ENCODE assay signal across 1 cellular context in genomic region chr10:63241898-63242297, GRCh38.
TF ChIP-seq lines count a peak whose summit lies in the region.

No MANE protein-coding gene starts in this region.

TF ChIP-seq in GM12878, 131 proteins besides CTCF, POLR2A, EP300 and RAD21:
- TF ChIP-seq, protein P1, sequence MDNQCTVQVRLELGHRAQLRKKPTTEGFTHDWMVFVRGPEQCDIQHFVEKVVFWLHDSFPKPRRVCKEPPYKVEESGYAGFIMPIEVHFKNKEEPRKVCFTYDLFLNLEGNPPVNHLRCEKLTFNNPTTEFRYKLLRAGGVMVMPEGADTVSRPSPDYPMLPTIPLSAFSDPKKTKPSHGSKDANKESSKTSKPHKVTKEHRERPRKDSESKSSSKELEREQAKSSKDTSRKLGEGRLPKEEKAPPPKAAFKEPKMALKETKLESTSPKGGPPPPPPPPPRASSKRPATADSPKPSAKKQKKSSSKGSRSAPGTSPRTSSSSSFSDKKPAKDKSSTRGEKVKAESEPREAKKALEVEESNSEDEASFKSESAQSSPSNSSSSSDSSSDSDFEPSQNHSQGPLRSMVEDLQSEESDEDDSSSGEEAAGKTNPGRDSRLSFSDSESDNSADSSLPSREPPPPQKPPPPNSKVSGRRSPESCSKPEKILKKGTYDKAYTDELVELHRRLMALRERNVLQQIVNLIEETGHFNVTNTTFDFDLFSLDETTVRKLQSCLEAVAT (IDR thresholded peaks at IDR 0.05), result no peak
- TF ChIP-seq TAF1 (IDR thresholded peaks at IDR 0.05; ENCODE audit: borderline replicate concordance, low read depth, low read length) (no peak), WRNIP1 (IDR thresholded peaks at IDR 0.05; ENCODE audit: borderline replicate concordance, low read depth, low read length) (no peak), HDGF (IDR thresholded peaks at IDR 0.05) (no peak), IKZF1 (conservative IDR thresholded peaks at IDR 0.05) (peak; percentile 38; the same call in 1 of the 2 replicates), EZH2 (IDR thresholded peaks at IDR 0.05; ENCODE audit: borderline replicate concordance, control insufficient read depth, low read depth, low read length) (no peak), ZNF24 (IDR thresholded peaks at IDR 0.05) (no peak), FOXM1 (IDR thresholded peaks at IDR 0.05; ENCODE audit: low read depth, low read length) (0 out of 2 replicates have a peak, but pooled peaks have one; percentile 16), MAX (IDR thresholded peaks at IDR 0.05; ENCODE audit: low read depth, low read length) (no peak), SMAD5 (IDR thresholded peaks at IDR 0.05; ENCODE audit: low read depth) (no peak), NFIC (IDR thresholded peaks at IDR 0.05; ENCODE audit: low read depth, low read length) (peak; percentile 67), BHLHE40 (IDR thresholded peaks at IDR 0.05; ENCODE audit: borderline replicate concordance in 1 of 2, low read depth in 2 of 2, low read length in 1 of 2) (no peak), SMAD1 (IDR thresholded peaks at IDR 0.05; ENCODE audit: low read depth, partially characterized antibody) (no peak), ETV6 (conservative IDR thresholded peaks at IDR 0.05 in 1 of 2, IDR thresholded peaks at IDR 0.05 in 1 of 2; ENCODE audit: borderline replicate concordance in 1 of 2, low read depth in 1 of 2) (peak in 1 of 2 experiments; percentile 88; a peak in 2 of 4 replicates), SMC3 (IDR thresholded peaks at IDR 0.05; ENCODE audit: borderline replicate concordance, low read length) (no peak), KDM1A (IDR thresholded peaks at IDR 0.05; ENCODE audit: borderline replicate concordance) (no peak), E2F8 (IDR thresholded peaks at IDR 0.05; ENCODE audit: low read depth, partially characterized antibody) (no peak), MXI1 (IDR thresholded peaks at IDR 0.05; ENCODE audit: low read depth, low read length) (no peak), HDAC6 (IDR thresholded peaks at IDR 0.05; ENCODE audit: unreplicated experiment) (no peak), BCLAF1 (IDR thresholded peaks at IDR 0.05) (no peak), CHD4 (IDR thresholded peaks at IDR 0.05) (no peak), EGR1 (IDR thresholded peaks at IDR 0.05; ENCODE audit: borderline replicate concordance in 1 of 2, low read depth in 2 of 2, low read length in 2 of 2) (no peak), SUZ12 (IDR thresholded peaks at IDR 0.05; ENCODE audit: unreplicated experiment) (no peak), MEF2A (IDR thresholded peaks at IDR 0.05; ENCODE audit: insufficient read depth, low read depth, low read length) (peak; percentile 69; the same call in 1 of the 2 replicates), EED (IDR thresholded peaks at IDR 0.05; ENCODE audit: low read depth) (no peak), RUNX3 (IDR thresholded peaks at IDR 0.05; ENCODE audit: low read length) (peak; percentile 77), RB1 (IDR thresholded peaks at IDR 0.05; ENCODE audit: borderline replicate concordance) (no peak)
- TF ChIP-seq, protein P2, sequence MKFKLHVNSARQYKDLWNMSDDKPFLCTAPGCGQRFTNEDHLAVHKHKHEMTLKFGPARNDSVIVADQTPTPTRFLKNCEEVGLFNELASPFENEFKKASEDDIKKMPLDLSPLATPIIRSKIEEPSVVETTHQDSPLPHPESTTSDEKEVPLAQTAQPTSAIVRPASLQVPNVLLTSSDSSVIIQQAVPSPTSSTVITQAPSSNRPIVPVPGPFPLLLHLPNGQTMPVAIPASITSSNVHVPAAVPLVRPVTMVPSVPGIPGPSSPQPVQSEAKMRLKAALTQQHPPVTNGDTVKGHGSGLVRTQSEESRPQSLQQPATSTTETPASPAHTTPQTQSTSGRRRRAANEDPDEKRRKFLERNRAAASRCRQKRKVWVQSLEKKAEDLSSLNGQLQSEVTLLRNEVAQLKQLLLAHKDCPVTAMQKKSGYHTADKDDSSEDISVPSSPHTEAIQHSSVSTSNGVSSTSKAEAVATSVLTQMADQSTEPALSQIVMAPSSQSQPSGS (IDR thresholded peaks at IDR 0.05; ENCODE audit: low read length), result peak; percentile 22; the same call in 1 of the 2 replicates
- TF ChIP-seq, protein P3, sequence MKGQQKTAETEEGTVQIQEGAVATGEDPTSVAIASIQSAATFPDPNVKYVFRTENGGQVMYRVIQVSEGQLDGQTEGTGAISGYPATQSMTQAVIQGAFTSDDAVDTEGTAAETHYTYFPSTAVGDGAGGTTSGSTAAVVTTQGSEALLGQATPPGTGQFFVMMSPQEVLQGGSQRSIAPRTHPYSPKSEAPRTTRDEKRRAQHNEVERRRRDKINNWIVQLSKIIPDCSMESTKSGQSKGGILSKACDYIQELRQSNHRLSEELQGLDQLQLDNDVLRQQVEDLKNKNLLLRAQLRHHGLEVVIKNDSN (IDR thresholded peaks at IDR 0.05; ENCODE audit: borderline replicate concordance, extremely low read length, insufficient read depth, low read depth, low read length), result no peak
- TF ChIP-seq, protein P4, sequence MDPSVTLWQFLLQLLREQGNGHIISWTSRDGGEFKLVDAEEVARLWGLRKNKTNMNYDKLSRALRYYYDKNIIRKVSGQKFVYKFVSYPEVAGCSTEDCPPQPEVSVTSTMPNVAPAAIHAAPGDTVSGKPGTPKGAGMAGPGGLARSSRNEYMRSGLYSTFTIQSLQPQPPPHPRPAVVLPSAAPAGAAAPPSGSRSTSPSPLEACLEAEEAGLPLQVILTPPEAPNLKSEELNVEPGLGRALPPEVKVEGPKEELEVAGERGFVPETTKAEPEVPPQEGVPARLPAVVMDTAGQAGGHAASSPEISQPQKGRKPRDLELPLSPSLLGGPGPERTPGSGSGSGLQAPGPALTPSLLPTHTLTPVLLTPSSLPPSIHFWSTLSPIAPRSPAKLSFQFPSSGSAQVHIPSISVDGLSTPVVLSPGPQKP (IDR thresholded peaks at IDR 0.05; ENCODE audit: low read depth, low read length), result no peak
- TF ChIP-seq, protein P5, sequence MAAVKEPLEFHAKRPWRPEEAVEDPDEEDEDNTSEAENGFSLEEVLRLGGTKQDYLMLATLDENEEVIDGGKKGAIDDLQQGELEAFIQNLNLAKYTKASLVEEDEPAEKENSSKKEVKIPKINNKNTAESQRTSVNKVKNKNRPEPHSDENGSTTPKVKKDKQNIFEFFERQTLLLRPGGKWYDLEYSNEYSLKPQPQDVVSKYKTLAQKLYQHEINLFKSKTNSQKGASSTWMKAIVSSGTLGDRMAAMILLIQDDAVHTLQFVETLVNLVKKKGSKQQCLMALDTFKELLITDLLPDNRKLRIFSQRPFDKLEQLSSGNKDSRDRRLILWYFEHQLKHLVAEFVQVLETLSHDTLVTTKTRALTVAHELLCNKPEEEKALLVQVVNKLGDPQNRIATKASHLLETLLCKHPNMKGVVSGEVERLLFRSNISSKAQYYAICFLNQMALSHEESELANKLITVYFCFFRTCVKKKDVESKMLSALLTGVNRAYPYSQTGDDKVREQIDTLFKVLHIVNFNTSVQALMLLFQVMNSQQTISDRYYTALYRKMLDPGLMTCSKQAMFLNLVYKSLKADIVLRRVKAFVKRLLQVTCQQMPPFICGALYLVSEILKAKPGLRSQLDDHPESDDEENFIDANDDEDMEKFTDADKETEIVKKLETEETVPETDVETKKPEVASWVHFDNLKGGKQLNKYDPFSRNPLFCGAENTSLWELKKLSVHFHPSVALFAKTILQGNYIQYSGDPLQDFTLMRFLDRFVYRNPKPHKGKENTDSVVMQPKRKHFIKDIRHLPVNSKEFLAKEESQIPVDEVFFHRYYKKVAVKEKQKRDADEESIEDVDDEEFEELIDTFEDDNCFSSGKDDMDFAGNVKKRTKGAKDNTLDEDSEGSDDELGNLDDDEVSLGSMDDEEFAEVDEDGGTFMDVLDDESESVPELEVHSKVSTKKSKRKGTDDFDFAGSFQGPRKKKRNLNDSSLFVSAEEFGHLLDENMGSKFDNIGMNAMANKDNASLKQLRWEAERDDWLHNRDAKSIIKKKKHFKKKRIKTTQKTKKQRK (IDR thresholded peaks at IDR 0.05; ENCODE audit: low read depth, low read length), result no peak
- TF ChIP-seq, protein P6, sequence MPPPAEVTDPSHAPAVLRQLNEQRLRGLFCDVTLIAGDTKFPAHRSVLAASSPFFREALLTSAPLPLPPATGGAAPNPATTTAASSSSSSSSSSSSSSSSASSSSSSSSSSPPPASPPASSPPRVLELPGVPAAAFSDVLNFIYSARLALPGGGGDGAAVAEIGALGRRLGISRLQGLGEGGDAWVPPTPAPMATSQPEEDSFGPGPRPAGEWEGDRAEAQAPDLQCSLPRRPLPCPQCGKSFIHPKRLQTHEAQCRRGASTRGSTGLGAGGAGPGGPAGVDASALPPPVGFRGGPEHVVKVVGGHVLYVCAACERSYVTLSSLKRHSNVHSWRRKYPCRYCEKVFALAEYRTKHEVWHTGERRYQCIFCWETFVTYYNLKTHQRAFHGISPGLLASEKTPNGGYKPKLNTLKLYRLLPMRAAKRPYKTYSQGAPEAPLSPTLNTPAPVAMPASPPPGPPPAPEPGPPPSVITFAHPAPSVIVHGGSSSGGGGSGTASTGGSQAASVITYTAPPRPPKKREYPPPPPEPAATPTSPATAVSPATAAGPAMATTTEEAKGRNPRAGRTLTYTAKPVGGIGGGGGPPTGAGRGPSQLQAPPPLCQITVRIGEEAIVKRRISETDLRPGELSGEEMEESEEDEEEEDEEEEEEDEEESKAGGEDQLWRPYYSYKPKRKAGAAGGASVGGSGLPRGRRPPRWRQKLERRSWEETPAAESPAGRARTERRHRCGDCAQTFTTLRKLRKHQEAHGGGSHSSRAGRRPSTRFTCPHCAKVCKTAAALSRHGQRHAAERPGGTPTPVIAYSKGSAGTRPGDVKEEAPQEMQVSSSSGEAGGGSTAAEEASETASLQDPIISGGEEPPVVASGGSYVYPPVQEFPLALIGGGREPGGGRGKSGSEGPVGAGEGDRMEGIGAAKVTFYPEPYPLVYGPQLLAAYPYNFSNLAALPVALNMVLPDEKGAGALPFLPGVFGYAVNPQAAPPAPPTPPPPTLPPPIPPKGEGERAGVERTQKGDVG (CRISPR knock-in tag; IDR thresholded peaks at IDR 0.05), result no peak
